In the genomic region with DNA sequence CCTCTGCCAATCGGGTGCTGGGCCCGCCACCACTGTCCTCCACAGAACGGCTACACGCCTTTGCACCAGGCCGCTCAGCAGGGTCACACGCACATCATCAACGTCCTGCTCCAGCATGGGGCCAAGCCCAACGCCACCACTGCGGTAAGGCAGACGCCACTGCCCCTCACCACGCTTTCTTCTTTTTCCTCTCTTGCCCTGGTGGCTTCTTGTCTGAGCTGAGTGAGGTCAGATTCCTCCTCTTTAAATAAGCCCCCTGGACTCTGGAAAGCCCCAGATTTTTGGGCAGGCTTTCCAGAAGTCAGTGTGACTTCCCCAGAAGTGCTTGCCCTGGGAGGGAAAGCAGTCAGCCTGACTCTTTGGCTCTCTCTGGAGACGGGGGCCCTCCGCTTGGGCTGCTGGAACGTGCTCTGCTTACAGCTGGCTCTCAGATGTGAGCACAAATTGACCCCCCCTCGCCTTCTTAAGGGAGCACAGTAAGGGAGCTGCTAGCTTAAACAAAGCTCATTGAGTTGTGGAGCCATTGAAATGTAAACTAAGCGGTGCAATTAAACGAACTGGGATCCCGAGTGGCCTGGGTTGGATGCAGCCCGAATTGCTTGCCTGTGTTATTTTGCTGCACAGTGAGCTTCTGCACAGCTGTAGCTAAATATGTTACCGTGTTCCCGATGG, we compare ENCODE assay signal across 10 cellular contexts.
DNase-seq lines count a peak whose midpoint lies in the region; ATAC-seq and TF ChIP-seq lines count a peak whose summit lies in the region.
"Had no signal": no experiment of that assay in that cellular context is flagged by ENCODE, and none has a peak within 500 bp of the region (broad histone marks: within the 10 kb centered on the region; RNA-seq: fewer than 3 reads in every experiment).

No MANE protein-coding gene starts in this region.

- H3K27me3 Mint-ChIP-seq in effector memory CD8-positive, alpha-beta T cell: peaks cover 0 to 26% of the 10 kb centered on the region in 2 donors
- peaks cover 11% of the 10 kb centered on the region for H3K27me3 Mint-ChIP-seq in activated T-helper 17 cell treated with anti-CD3 and anti-CD28 coated beads, Interleukin-2, amount 50 U/mL, for 72 hours

- no peak overlapping the region for H3K27ac Mint-ChIP-seq in effector memory CD8-positive, alpha-beta T cell
- H3K27ac Mint-ChIP-seq in activated T-helper 17 cell treated with anti-CD3 and anti-CD28 coated beads, Interleukin-2, amount 50 U/mL, for 72 hours: no peak overlapping the region
- H3K27ac Mint-ChIP-seq: stimulated activated naive CD8-positive, alpha-beta T cell treated with anti-CD3 and anti-CD28 coated beads, Interleukin-15, Interleukin-2, amounts not matched to agents 100 ng/mL and 50 ng/mL, for 24 hours had no signal

- no peaks in the 10 kb centered on the region for H3K9me3 ChIP-seq in muscle layer of duodenum (ENCODE audit: control insufficient read depth in 1 of 2, low read length in 2 of 2)
- H3K9me3 ChIP-seq in upper lobe of left lung: no peaks in the 10 kb centered on the region
- H3K9me3 ChIP-seq: adrenal gland had no signal

- peak overlapping the region; percentile 48 to 63 for H3K4me3 ChIP-seq in muscle layer of duodenum (ENCODE audit: low read depth in 1 of 2, low read length in 2 of 2)
- peak overlapping the region in 2 of 4 donors; percentile 12 to 19 for H3K4me3 ChIP-seq in upper lobe of left lung
- H3K4me3 ChIP-seq: adrenal gland had no signal

- ATAC-seq in upper lobe of left lung (ENCODE audit: low FRiP score in 2 of 2): peak; percentile 54 to 66
- ATAC-seq in effector memory CD8-positive, alpha-beta T cell (replicated peaks): no peak
- ATAC-seq in activated T-helper 17 cell treated with anti-CD3 and anti-CD28 coated beads, Interleukin-2, amount 50 U/mL, for 72 hours (replicated peaks): no peak

- TF ChIP-seq EP300 in upper lobe of left lung (IDR thresholded peaks at IDR 0.05): no peak

- H3K4me1 Mint-ChIP-seq in effector memory CD8-positive, alpha-beta T cell (ENCODE audit: low read depth in 2 of 2): peaks cover 0 to 5% of the 10 kb centered on the region in 2 donors
- H3K4me1 Mint-ChIP-seq in activated T-helper 17 cell treated with anti-CD3 and anti-CD28 coated beads, Interleukin-2, amount 50 U/mL, for 72 hours: no peaks in the 10 kb centered on the region

- H3K4me3 Mint-ChIP-seq in effector memory CD8-positive, alpha-beta T cell: no peak overlapping the region
- H3K4me3 Mint-ChIP-seq in activated T-helper 17 cell treated with anti-CD3 and anti-CD28 coated beads, Interleukin-2, amount 50 U/mL, for 72 hours: no peak overlapping the region
- H3K4me3 Mint-ChIP-seq: stimulated activated naive CD8-positive, alpha-beta T cell treated with anti-CD3 and anti-CD28 coated beads, Interleukin-15, Interleukin-2, amounts not matched to agents 100 ng/mL and 50 ng/mL, for 24 hours had no signal

- H3K4me1 ChIP-seq in muscle layer of duodenum (ENCODE audit: control insufficient read depth in 1 of 2, insufficient read depth in 2 of 2, low read length in 2 of 2) (peaks cover 0 to 16% of the 10 kb centered on the region in 2 donors), upper lobe of left lung (peaks cover 0 to 8% (median 0%) of the 10 kb centered on the region in 4 donors)
- H3K4me1 ChIP-seq: adrenal gland had no signal

- no peaks in the 10 kb centered on the region for H3K27me3 ChIP-seq in muscle layer of duodenum (ENCODE audit: low read depth, low read length)
- H3K27me3 ChIP-seq in upper lobe of left lung: no peaks in the 10 kb centered on the region
- H3K27me3 ChIP-seq: adrenal gland had no signal

- H3K27ac ChIP-seq in muscle layer of duodenum (ENCODE audit: low read length) (peak overlapping the region; percentile 88), upper lobe of left lung (peak overlapping the region; percentile 15 to 79 (median 44))

- H3K36me3 Mint-ChIP-seq in effector memory CD8-positive, alpha-beta T cell (ENCODE audit: insufficient read depth): no peaks in the 10 kb centered on the region
- H3K36me3 Mint-ChIP-seq in activated T-helper 17 cell treated with anti-CD3 and anti-CD28 coated beads, Interleukin-2, amount 50 U/mL, for 72 hours (ENCODE audit: low read depth): no peaks in the 10 kb centered on the region

- TF ChIP-seq CTCF in upper lobe of left lung (IDR thresholded peaks at IDR 0.05): no peak

- DNase-seq in NCI-H1436 (lab: John Stamatoyannopoulos, UW) (peak; percentile 32), NCI-H1436 treated with DMSO at 0.1 percent for 48 hours (lab: John Stamatoyannopoulos, UW) (no peak), fibroblast of peridontal ligament (ENCODE audit: extremely low read depth) (peak; percentile 90), upper lobe of left lung (peak in 1 of 2 donors; percentile 57)
- no peak for DNase-seq in activated naive CD4-positive, alpha-beta T cell treated with Interleukin-2 at 50 U/mL for 16 hours
- DNase-seq in effector memory CD8-positive, alpha-beta T cell: no peak

- no peaks in the 10 kb centered on the region for H3K36me3 ChIP-seq in muscle layer of duodenum (ENCODE audit: control insufficient read depth in 1 of 2, insufficient read depth in 2 of 2, low read length in 2 of 2)
- H3K36me3 ChIP-seq in upper lobe of left lung: no peaks in the 10 kb centered on the region

- H3K9me3 Mint-ChIP-seq in effector memory CD8-positive, alpha-beta T cell: no peaks in the 10 kb centered on the region
- H3K9me3 Mint-ChIP-seq in activated T-helper 17 cell treated with anti-CD3 and anti-CD28 coated beads, Interleukin-2, amount 50 U/mL, for 72 hours: no peaks in the 10 kb centered on the region
- H3K9me3 Mint-ChIP-seq: stimulated activated naive CD8-positive, alpha-beta T cell treated with anti-CD3 and anti-CD28 coated beads, Interleukin-15, Interleukin-2, amounts not matched to agents 100 ng/mL and 50 ng/mL, for 24 hours had no signal

- no peak for TF ChIP-seq POLR2A in upper lobe of left lung (IDR thresholded peaks at IDR 0.05)

- 51 to 55% methylated on average over 19 to 21 of the region's 21 CpGs for WGBS in upper lobe of left lung, 2 donors

Comparison
In these comparisons a context has a peak if more than half of its experiments do, and no peak if none do; other contexts are left out.
1. DNase-seq: peak in NCI-H1436 (single experiment) and fibroblast of peridontal ligament (single experiment); none in NCI-H1436 treated with DMSO at 0.1 percent for 48 hours (single experiment), activated naive CD4-positive, alpha-beta T cell treated with Interleukin-2 at 50 U/mL for 16 hours (single experiment) and effector memory CD8-positive, alpha-beta T cell (0 of 3).
2. ATAC-seq: peak in upper lobe of left lung (2 of 2); none in effector memory CD8-positive, alpha-beta T cell (single experiment) and activated T-helper 17 cell treated with anti-CD3 and anti-CD28 coated beads, Interleukin-2, amount 50 U/mL, for 72 hours (single experiment).